Comparison of ENCODE assay signal across 1 cellular context in the genomic region with DNA sequence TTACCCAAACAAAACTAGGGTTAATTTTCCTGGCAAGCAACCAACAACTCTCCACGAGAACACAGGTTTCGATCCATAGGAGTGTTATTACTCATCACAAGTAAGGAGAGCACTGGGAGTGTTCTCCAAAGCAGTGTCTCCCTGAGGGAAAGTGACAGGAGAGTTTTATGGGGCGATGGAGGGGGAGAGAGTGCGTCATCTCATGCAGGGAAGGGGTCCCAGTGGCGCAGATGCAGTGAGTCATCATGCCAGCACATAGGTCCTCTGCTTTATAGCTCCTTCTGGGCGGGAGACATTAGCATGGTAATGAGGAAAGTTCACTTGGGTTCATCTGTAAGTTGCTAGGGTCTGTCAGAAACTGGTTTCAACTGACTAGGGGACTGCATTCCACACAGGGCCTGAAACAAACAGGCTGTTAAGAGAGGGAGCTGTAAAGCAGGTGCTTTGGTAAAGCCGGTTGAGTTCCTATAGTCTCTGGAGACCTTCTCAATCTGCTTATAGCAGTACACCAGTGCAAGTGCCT.
TF ChIP-seq lines count a peak whose summit lies in the region.

No MANE protein-coding gene starts in this region.

TF ChIP-seq in HEK293, 187 proteins besides CTCF, POLR2A, EP300 and RAD21 (continued from another document and continues in another):
- peak; percentile 26; the same call in 1 of the 2 replicates for TF ChIP-seq ZNF449 (tag by site-specific recombination; IDR thresholded peaks at IDR 0.05)
- no peak for TF ChIP-seq ZNF155 (tag by site-specific recombination; IDR thresholded peaks at IDR 0.05)
- TF ChIP-seq, protein P1, sequence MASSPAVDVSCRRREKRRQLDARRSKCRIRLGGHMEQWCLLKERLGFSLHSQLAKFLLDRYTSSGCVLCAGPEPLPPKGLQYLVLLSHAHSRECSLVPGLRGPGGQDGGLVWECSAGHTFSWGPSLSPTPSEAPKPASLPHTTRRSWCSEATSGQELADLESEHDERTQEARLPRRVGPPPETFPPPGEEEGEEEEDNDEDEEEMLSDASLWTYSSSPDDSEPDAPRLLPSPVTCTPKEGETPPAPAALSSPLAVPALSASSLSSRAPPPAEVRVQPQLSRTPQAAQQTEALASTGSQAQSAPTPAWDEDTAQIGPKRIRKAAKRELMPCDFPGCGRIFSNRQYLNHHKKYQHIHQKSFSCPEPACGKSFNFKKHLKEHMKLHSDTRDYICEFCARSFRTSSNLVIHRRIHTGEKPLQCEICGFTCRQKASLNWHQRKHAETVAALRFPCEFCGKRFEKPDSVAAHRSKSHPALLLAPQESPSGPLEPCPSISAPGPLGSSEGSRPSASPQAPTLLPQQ (tag by site-specific recombination; IDR thresholded peaks at IDR 0.05): peak; percentile 81
- TF ChIP-seq MZF1 (tag by site-specific recombination; IDR thresholded peaks at IDR 0.05; ENCODE audit: borderline replicate concordance): no peak
- no peak for TF ChIP-seq ZNF248 (tag by site-specific recombination; IDR thresholded peaks at IDR 0.05)
- TF ChIP-seq ZBTB8A (tag by site-specific recombination; IDR thresholded peaks at IDR 0.05): 0 out of 2 replicates have a peak, but pooled peaks have one; percentile 19
- TF ChIP-seq PATZ1 (tag by site-specific recombination; IDR thresholded peaks at IDR 0.05): peak; percentile 90
- TF ChIP-seq ZFP69B (tag by site-specific recombination; IDR thresholded peaks at IDR 0.05): peak; percentile 61
- TF ChIP-seq IKZF3 (tag by site-specific recombination; IDR thresholded peaks at IDR 0.05): peak; percentile 96
- no peak for TF ChIP-seq ZNF239 (tag by site-specific recombination; IDR thresholded peaks at IDR 0.05)
- 0 out of 2 replicates have a peak, but pooled peaks have one; percentile 27 for TF ChIP-seq ZNF146 (tag by site-specific recombination; IDR thresholded peaks at IDR 0.05)
- TF ChIP-seq, protein P2, sequence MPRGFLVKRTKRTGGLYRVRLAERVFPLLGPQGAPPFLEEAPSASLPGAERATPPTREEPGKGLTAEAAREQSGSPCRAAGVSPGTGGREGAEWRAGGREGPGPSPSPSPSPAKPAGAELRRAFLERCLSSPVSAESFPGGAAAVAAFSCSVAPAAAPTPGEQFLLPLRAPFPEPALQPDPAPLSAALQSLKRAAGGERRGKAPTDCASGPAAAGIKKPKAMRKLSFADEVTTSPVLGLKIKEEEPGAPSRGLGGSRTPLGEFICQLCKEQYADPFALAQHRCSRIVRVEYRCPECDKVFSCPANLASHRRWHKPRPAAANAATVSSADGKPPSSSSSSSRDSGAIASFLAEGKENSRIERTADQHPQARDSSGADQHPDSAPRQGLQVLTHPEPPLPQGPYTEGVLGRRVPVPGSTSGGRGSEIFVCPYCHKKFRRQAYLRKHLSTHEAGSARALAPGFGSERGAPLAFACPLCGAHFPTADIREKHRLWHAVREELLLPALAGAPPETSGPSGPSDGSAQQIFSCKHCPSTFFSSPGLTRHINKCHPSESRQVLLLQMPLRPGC (tag by site-specific recombination; IDR thresholded peaks at IDR 0.05): peak; percentile 98
- 0 out of 2 replicates have a peak, but pooled peaks have one; percentile 53 for TF ChIP-seq KLF8 (tag by site-specific recombination; IDR thresholded peaks at IDR 0.05)
- no peak for TF ChIP-seq ZNF311 (tag by site-specific recombination; IDR thresholded peaks at IDR 0.05; ENCODE audit: borderline replicate concordance)
- no peak for TF ChIP-seq ZSCAN23 (tag by site-specific recombination; IDR thresholded peaks at IDR 0.05)
- TF ChIP-seq ZNF580 (tag by site-specific recombination; IDR thresholded peaks at IDR 0.05): no peak
- TF ChIP-seq ZNF132 (tag by site-specific recombination; IDR thresholded peaks at IDR 0.05; ENCODE audit: borderline replicate concordance): no peak
- peak; percentile 50 for TF ChIP-seq SP2 (tag by site-specific recombination; IDR thresholded peaks at IDR 0.05)
- no peak for TF ChIP-seq ZNF19 (tag by site-specific recombination; IDR thresholded peaks at IDR 0.05; ENCODE audit: low read depth)
- TF ChIP-seq ZNF157 (tag by site-specific recombination; IDR thresholded peaks at IDR 0.05): no peak
- TF ChIP-seq, protein P3, sequence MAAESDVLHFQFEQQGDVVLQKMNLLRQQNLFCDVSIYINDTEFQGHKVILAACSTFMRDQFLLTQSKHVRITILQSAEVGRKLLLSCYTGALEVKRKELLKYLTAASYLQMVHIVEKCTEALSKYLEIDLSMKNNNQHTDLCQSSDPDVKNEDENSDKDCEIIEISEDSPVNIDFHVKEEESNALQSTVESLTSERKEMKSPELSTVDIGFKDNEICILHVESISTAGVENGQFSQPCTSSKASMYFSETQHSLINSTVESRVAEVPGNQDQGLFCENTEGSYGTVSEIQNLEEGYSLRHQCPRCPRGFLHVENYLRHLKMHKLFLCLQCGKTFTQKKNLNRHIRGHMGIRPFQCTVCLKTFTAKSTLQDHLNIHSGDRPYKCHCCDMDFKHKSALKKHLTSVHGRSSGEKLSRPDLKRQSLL (tag by site-specific recombination; IDR thresholded peaks at IDR 0.05): peak; percentile 97
- TF ChIP-seq PRDM6 (tag by site-specific recombination; IDR thresholded peaks at IDR 0.05): no peak
- TF ChIP-seq ZNF341 (tag by site-specific recombination; IDR thresholded peaks at IDR 0.05; ENCODE audit: low read depth): no peak
- TF ChIP-seq YY2 (tag by site-specific recombination; IDR thresholded peaks at IDR 0.05): no peak
- peak; percentile 69; the same call in 1 of the 2 replicates for TF ChIP-seq ZNF76 (tag by site-specific recombination; IDR thresholded peaks at IDR 0.05; ENCODE audit: borderline replicate concordance, low read depth)
- TF ChIP-seq, protein P4, sequence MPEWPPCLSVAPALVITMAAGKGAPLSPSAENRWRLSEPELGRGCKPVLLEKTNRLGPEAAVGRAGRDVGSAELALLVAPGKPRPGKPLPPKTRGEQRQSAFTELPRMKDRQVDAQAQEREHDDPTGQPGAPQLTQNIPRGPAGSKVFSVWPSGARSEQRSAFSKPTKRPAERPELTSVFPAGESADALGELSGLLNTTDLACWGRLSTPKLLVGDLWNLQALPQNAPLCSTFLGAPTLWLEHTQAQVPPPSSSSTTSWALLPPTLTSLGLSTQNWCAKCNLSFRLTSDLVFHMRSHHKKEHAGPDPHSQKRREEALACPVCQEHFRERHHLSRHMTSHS (tag by site-specific recombination; IDR thresholded peaks at IDR 0.05): no peak
- TF ChIP-seq ZBTB7A (tag by site-specific recombination; IDR thresholded peaks at IDR 0.05; ENCODE audit: low read depth): no peak
- TF ChIP-seq ZNF2 (tag by site-specific recombination; IDR thresholded peaks at IDR 0.05): peak; percentile 69; the same call in 1 of the 2 replicates
- TF ChIP-seq PBX3 (CRISPR knock-in tag; IDR thresholded peaks at IDR 0.05): no peak
- TF ChIP-seq ZNF626 (tag by site-specific recombination; IDR thresholded peaks at IDR 0.05): no peak
- 0 out of 2 replicates have a peak, but pooled peaks have one; percentile 17 for TF ChIP-seq ZSCAN16 (tag by site-specific recombination; IDR thresholded peaks at IDR 0.05)
- no peak for TF ChIP-seq ZNF776 (tag by site-specific recombination; IDR thresholded peaks at IDR 0.05; ENCODE audit: borderline replicate concordance)
- TF ChIP-seq EGR2 (tag by site-specific recombination; IDR thresholded peaks at IDR 0.05; ENCODE audit: low read depth): no peak
- TF ChIP-seq, protein P5, sequence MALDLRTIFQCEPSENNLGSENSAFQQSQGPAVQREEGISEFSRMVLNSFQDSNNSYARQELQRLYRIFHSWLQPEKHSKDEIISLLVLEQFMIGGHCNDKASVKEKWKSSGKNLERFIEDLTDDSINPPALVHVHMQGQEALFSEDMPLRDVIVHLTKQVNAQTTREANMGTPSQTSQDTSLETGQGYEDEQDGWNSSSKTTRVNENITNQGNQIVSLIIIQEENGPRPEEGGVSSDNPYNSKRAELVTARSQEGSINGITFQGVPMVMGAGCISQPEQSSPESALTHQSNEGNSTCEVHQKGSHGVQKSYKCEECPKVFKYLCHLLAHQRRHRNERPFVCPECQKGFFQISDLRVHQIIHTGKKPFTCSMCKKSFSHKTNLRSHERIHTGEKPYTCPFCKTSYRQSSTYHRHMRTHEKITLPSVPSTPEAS (tag by site-specific recombination; IDR thresholded peaks at IDR 0.05): peak; percentile 41; the same call in 1 of the 2 replicates
- peak; percentile 86 for TF ChIP-seq ZNF600 (tag by site-specific recombination; IDR thresholded peaks at IDR 0.05)
- no peak for TF ChIP-seq ZNF785 (tag by site-specific recombination; IDR thresholded peaks at IDR 0.05)
- TF ChIP-seq KLF7 (tag by site-specific recombination; IDR thresholded peaks at IDR 0.05; ENCODE audit: borderline replicate concordance): no peak
- peak; percentile 98 for TF ChIP-seq ZNF366 (tag by site-specific recombination; conservative IDR thresholded peaks at IDR 0.05)
- TF ChIP-seq ZNF768 (tag by site-specific recombination; IDR thresholded peaks at IDR 0.05): no peak
- TF ChIP-seq, protein P6, sequence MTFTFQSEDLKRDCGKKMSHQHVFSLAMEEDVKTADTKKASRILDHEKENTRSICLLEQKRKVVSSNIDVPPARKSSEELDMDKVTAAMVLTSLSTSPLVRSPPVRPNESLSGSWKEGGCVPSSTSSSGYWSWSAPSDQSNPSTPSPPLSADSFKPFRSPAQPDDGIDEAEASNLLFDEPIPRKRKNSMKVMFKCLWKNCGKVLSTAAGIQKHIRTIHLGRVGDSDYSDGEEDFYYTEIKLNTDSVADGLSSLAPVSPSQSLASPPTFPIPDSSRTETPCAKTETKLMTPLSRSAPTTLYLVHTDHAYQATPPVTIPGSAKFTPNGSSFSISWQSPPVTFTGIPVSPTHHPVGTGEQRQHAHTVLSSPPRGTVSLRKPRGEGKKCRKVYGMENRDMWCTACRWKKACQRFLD (tag by site-specific recombination; IDR thresholded peaks at IDR 0.05): no peak
- TF ChIP-seq ZNF521 (tag by site-specific recombination; IDR thresholded peaks at IDR 0.05): no peak
- no peak for TF ChIP-seq ZNF37A (tag by site-specific recombination; IDR thresholded peaks at IDR 0.05)
- peak; percentile 86 for TF ChIP-seq ZBTB21 (tag by site-specific recombination; IDR thresholded peaks at IDR 0.05)
- TF ChIP-seq ZNF624 (tag by site-specific recombination; IDR thresholded peaks at IDR 0.05): no peak
- TF ChIP-seq ZNF404 (tag by site-specific recombination; IDR thresholded peaks at IDR 0.05): no peak
- TF ChIP-seq ZBTB48 (tag by site-specific recombination; IDR thresholded peaks at IDR 0.05): peak; percentile 95
- TF ChIP-seq ZNF621 (tag by site-specific recombination; IDR thresholded peaks at IDR 0.05): no peak
- TF ChIP-seq ZNF138 (tag by site-specific recombination; IDR thresholded peaks at IDR 0.05; ENCODE audit: borderline replicate concordance): no peak
